In the genomic region with DNA sequence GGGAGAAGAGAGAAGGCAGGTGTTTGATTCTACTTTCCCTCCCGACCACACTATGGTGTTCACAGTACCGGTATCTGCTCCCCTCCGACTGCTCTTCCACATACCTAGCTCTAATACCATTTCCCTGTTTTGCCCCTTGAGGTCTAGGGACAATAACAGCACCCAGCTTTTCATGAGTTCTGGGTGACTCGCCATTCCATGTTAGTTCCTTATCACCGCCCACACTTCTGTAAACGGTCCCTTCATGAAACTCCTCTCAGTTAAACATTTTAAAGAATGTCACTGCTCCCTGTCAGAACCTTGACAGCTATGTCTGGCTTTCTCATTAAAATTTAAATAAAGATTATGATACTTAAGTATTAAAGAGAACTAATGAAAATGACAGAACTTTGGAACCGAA, we compare ENCODE assay signal across 1 cellular context.
TF ChIP-seq lines count a peak whose summit lies in the region.

No MANE protein-coding gene starts in this region.

TF ChIP-seq in SK-N-SH, 30 proteins besides CTCF, POLR2A, EP300 and RAD21 (continued from another document):
- TF ChIP-seq, protein P1, sequence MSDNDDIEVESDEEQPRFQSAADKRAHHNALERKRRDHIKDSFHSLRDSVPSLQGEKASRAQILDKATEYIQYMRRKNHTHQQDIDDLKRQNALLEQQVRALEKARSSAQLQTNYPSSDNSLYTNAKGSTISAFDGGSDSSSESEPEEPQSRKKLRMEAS (IDR thresholded peaks at IDR 0.05; ENCODE audit: low read depth) = no peak
